Comparison of ENCODE assay signal across 9 cellular contexts in the genomic region with DNA sequence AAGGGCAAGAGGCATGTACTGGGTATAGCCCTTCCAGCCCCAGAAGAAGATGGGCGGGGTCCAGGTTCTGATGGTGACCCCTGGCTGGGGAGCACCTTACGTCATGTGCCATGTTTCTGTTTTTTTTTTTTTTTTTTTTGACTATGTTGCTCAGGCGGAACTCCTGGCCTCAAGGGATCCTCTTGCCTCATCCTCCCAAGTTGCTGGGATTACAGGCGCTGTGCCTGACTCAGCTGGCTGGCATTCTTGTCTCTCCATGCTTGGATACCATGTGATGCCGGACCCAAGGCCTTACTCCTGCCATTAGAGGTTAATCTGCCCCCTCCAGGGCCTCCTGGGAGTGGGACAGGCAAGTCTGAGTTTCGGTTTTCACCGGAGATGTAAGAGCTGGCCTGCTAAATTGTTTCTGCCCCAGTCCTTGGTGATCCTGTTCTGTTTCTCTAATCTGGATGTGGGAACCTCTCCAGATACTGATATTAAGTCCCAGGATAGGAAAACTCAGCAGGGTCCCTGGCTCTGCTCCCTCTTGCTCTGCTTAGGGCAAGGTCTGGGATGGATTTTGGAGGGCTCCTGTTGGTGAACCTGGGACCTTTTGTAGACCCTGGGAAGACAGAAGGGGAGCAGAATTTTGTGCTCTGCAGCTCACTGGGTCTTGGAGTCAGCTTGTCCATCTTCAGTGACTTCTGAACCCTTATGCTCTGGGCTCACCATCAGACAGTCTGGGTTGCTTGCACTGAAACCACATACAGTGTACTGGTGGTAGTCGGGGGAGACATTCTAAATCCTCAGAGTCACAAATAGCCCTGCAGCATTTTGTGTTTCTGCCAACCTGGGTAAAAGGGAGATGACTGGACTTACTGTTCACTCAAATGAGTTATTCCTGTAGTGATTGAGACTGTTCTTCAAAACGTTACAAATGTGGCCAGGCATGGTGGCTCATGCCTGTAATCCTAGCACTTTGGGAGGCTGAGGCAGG. TPM values are rescaled to one million over a fixed set of nuclear protein-coding genes. Genes with fewer than 3 reads are reported as not detected.
DNase-seq lines count a peak whose midpoint lies in the region; ATAC-seq and TF ChIP-seq lines count a peak whose summit lies in the region.
"Had no signal": no experiment of that assay in that cellular context is flagged by ENCODE, and none has a peak within 500 bp of the region (broad histone marks: within the 10 kb centered on the region; RNA-seq: fewer than 3 reads in every experiment).

No MANE protein-coding gene starts in this region.

- 16% methylated on average over 9 of the region's 9 CpGs for WGBS in SK-N-SH (ENCODE audit: low lambda C conversion rate)

- H3K27me3 Mint-ChIP-seq in T-helper 17 cell = peaks cover 19% of the 10 kb centered on the region

- peak overlapping the region in 1 of 2 experiments; percentile 11; a peak in 1 of 4 replicates for H3K4me3 ChIP-seq in SK-N-SH (ENCODE audit: low read depth in 2 of 2, low read length in 1 of 2)

- H3K4me2 ChIP-seq in SK-N-SH = peak overlapping the region; percentile 74

- POLR2A ChIA-PET in SK-N-SH (lab: Yijun Ruan, JAX) = interaction anchor here (0.6 kb wide), 1 partner anchor 23 kb away, joined by 3 read pairs; no protein-coding TSS in a partner anchor

- TF ChIP-seq RAD21 in SK-N-SH (IDR thresholded peaks at IDR 0.05; ENCODE audit: low read length) = no peak

- H3K36me3 ChIP-seq in SK-N-SH (replicated peaks in 1 of 2; ENCODE audit: control insufficient read depth in 1 of 2, insufficient read depth in 2 of 2, low read length in 1 of 2) = no peaks in the 10 kb centered on the region

- H3K9me3 ChIP-seq in SK-N-SH = no peaks in the 10 kb centered on the region
- H3K9me3 ChIP-seq in T-helper 17 cell (ENCODE audit: control insufficient read depth, low read length, poor library complexity, severe bottlenecking) = no peaks in the 10 kb centered on the region

- H3K4me1 Mint-ChIP-seq in T-helper 17 cell = no peaks in the 10 kb centered on the region

- H3K27me3 ChIP-seq in SK-N-SH (ENCODE audit: insufficient read depth) = no peaks in the 10 kb centered on the region

- no peaks in the 10 kb centered on the region for H3K36me3 Mint-ChIP-seq in T-helper 17 cell (ENCODE audit: low read depth)

- ATAC-seq in sciatic nerve (peak; percentile 87), HG03175 (IDR thresholded peaks at IDR 0.05; ENCODE audit: unreplicated experiment) (no peak), T-helper 17 cell (no peak), HG03354 (IDR thresholded peaks at IDR 0.05; ENCODE audit: poor library complexity, severe bottlenecking, unreplicated experiment) (no peak)

- H3K79me2 ChIP-seq in SK-N-SH (ENCODE audit: insufficient read depth) = peaks cover 77% of the 10 kb centered on the region

- in situ Hi-C loops in G401 (cut with HindIII; ENCODE audit: low sequenced_read_pairs) = no loop called here

- no peaks in the 10 kb centered on the region for H4K20me1 ChIP-seq in SK-N-SH (ENCODE audit: insufficient read depth)

- TF ChIP-seq EP300 in SK-N-SH (IDR thresholded peaks at IDR 0.05; ENCODE audit: borderline replicate concordance in 1 of 2, low read depth in 1 of 2, low read length in 1 of 2) = peak in 1 of 2 experiments; percentile 19; a peak in 1 of 4 replicates

- H2AFZ ChIP-seq in SK-N-SH (ENCODE audit: low read depth) = no peak overlapping the region

- peak; percentile 43 for DNase-seq in G401 (ENCODE audit: low spot score)
- no peak for DNase-seq in SK-N-SH
- DNase-seq in glomerular visceral epithelial cell (ENCODE audit: extremely low spot score) = peak; percentile 98
- no peak for DNase-seq in sciatic nerve (ENCODE audit: low spot score)
- DNase-seq in NCI-H1694 (lab: John Stamatoyannopoulos, UW) = no peak
- no peak for DNase-seq in T-helper 17 cell
- DNase-seq: KG1 had no signal

- H3K27ac ChIP-seq in SK-N-SH (ENCODE audit: low read depth in 2 of 2, low read length in 1 of 2) = peak overlapping the region; percentile 91 to 99

- CTCF ChIA-PET in SK-N-SH (lab: Yijun Ruan, JAX) = interaction anchor here (0.9 to 1.5 kb wide), 3 partner anchors 7 to 43 kb away, joined by 3 to 5 read pairs (median 3); no protein-coding TSS in a partner anchor

- peaks cover 62 to 65% of the 10 kb centered on the region in 2 experiments for H3K4me1 ChIP-seq in SK-N-SH (ENCODE audit: control insufficient read depth in 1 of 2, insufficient read depth in 2 of 2, low read depth in 1 of 2, low read length in 1 of 2)

- H3K9me2 ChIP-seq in SK-N-SH = no peaks in the 10 kb centered on the region

- H3K27ac Mint-ChIP-seq in T-helper 17 cell = no peak overlapping the region

- TF ChIP-seq CTCF in SK-N-SH (IDR thresholded peaks at IDR 0.05) = peak; percentile 32

- peak overlapping the region; percentile 87 for H3K9ac ChIP-seq in SK-N-SH

- peaks cover 40% of the 10 kb centered on the region for H3F3A ChIP-seq in SK-N-SH (replicated peaks; ENCODE audit: insufficient read depth)

- intact Hi-C loops in sciatic nerve (cut with DNase I) = no loop called here

- no peak overlapping the region for H3K4me3 Mint-ChIP-seq in T-helper 17 cell

TF ChIP-seq in SK-N-SH, 30 proteins besides CTCF, POLR2A, EP300 and RAD21 (continues in another document):
- TF ChIP-seq TAF1 (IDR thresholded peaks at IDR 0.05; ENCODE audit: borderline replicate concordance, low read depth, low read length) (no peak), NRF1 (IDR thresholded peaks at IDR 0.05; ENCODE audit: low read depth, low read length) (no peak), FOSL2 (IDR thresholded peaks at IDR 0.05; ENCODE audit: borderline replicate concordance, low read depth) (peak; percentile 66; the same call in 1 of the 2 replicates), TCF12 (IDR thresholded peaks at IDR 0.05) (peak; percentile 61), MXI1 (IDR thresholded peaks at IDR 0.05; ENCODE audit: low read depth, low read length) (no peak), MEF2A (IDR thresholded peaks at IDR 0.05; ENCODE audit: borderline replicate concordance, low read depth) (no peak), TEAD4 (IDR thresholded peaks at IDR 0.05; ENCODE audit: borderline replicate concordance, insufficient read depth) (0 out of 2 replicates have a peak, but pooled peaks have one; percentile 46), NFIC (IDR thresholded peaks at IDR 0.05; ENCODE audit: borderline replicate concordance) (peak; percentile 19; the same call in 1 of the 2 replicates), POLR2AphosphoS5 (IDR thresholded peaks at IDR 0.05; ENCODE audit: low read depth, low read length) (no peak; the same call in 1 of the 2 replicates), SMC3 (IDR thresholded peaks at IDR 0.05; ENCODE audit: low read depth, low read length) (no peak), IRF3 (IDR thresholded peaks at IDR 0.05; ENCODE audit: low read depth, low read length) (no peak), ELF1 (IDR thresholded peaks at IDR 0.05) (no peak), RXRA (IDR thresholded peaks at IDR 0.05; ENCODE audit: borderline replicate concordance, low read depth) (no peak), SIN3A (IDR thresholded peaks at IDR 0.05; ENCODE audit: borderline replicate concordance, low read depth, low read length) (no peak)
- TF ChIP-seq, protein P1, sequence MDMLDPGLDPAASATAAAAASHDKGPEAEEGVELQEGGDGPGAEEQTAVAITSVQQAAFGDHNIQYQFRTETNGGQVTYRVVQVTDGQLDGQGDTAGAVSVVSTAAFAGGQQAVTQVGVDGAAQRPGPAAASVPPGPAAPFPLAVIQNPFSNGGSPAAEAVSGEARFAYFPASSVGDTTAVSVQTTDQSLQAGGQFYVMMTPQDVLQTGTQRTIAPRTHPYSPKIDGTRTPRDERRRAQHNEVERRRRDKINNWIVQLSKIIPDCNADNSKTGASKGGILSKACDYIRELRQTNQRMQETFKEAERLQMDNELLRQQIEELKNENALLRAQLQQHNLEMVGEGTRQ (IDR thresholded peaks at IDR 0.05; ENCODE audit: borderline replicate concordance, low read depth, low read length) = no peak
- TF ChIP-seq, protein P2, sequence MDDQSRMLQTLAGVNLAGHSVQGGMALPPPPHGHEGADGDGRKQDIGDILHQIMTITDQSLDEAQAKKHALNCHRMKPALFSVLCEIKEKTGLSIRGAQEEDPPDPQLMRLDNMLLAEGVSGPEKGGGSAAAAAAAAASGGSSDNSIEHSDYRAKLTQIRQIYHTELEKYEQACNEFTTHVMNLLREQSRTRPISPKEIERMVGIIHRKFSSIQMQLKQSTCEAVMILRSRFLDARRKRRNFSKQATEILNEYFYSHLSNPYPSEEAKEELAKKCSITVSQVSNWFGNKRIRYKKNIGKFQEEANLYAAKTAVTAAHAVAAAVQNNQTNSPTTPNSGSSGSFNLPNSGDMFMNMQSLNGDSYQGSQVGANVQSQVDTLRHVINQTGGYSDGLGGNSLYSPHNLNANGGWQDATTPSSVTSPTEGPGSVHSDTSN (IDR thresholded peaks at IDR 0.05) = no peak; the same call in 1 of the 2 replicates
- TF ChIP-seq, protein P3, sequence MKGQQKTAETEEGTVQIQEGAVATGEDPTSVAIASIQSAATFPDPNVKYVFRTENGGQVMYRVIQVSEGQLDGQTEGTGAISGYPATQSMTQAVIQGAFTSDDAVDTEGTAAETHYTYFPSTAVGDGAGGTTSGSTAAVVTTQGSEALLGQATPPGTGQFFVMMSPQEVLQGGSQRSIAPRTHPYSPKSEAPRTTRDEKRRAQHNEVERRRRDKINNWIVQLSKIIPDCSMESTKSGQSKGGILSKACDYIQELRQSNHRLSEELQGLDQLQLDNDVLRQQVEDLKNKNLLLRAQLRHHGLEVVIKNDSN (IDR thresholded peaks at IDR 0.05; ENCODE audit: borderline replicate concordance, low read depth) = peak; percentile 80; the same call in 1 of the 2 replicates

RNA-seq across cellular contexts. Expression of gene PTK7, which starts 45.1 kb away (rescaled TPM):
- total RNA-seq in G401 (2014; rRNA removed; shearing (Covaris generic)) = 237 and 257 TPM in 2 replicates
- polyA plus RNA-seq in SK-N-SH (2012; rRNA removed) = 93.7 and 105 TPM in 2 replicates
- 54.5 and 77.5 TPM in 2 replicates for polyA plus RNA-seq in SK-N-SH (2012; cell fraction: cytosol; rRNA removed)
- 207 and 220 TPM in 2 replicates for polyA plus RNA-seq in SK-N-SH (2012; cell fraction: nucleus; rRNA removed)
- total RNA-seq in sciatic nerve = 11.0 TPM
- total RNA-seq in T-helper 17 cell = 1 to 10 TPM in 1 of 2 donors, under 1 TPM in 1; 0.62 to 1.6 TPM

RNA-seq across cellular contexts. Expression of gene SRF, which starts 49.8 kb away (rescaled TPM):
- total RNA-seq in G401 (2014; rRNA removed; shearing (Covaris generic)) = 43.1 and 46.2 TPM in 2 replicates
- 31.7 and 33.8 TPM in 2 replicates for polyA plus RNA-seq in SK-N-SH (2012; rRNA removed)
- polyA plus RNA-seq in SK-N-SH (2012; cell fraction: cytosol; rRNA removed) = 19.6 and 25.8 TPM in 2 replicates
- polyA plus RNA-seq in SK-N-SH (2012; cell fraction: nucleus; rRNA removed) = 31.2 and 32.7 TPM in 2 replicates
- total RNA-seq in sciatic nerve (32.6 TPM), T-helper 17 cell (10 to 100 TPM; 26.3 to 27.9 TPM)

Comparison
In these comparisons a context has a peak if more than half of its experiments do, and no peak if none do; other contexts are left out.
1. DNase-seq: peak in G401 (single experiment) and glomerular visceral epithelial cell (single experiment); none in SK-N-SH (single experiment), sciatic nerve (single experiment), NCI-H1694 (single experiment) and T-helper 17 cell (0 of 3).
2. RNA of gene PTK7, which starts 45.1 kb away (total RNA-seq): 237 to 257 TPM in G401; 11.0 TPM in sciatic nerve (single experiment) and 0.62 to 1.6 TPM in T-helper 17 cell; every median in the first group is over 10 times any median in the second.